In genomic region chr2:26001743-26002341, GRCh38 we compare ENCODE assay signal across 9 cellular contexts. TPM values are rescaled to one million over a fixed set of nuclear protein-coding genes. Genes with fewer than 3 reads are reported as not detected.
DNase-seq lines count a peak whose midpoint lies in the region; ATAC-seq and TF ChIP-seq lines count a peak whose summit lies in the region.
"Had no signal": no experiment of that assay in that cellular context is flagged by ENCODE, and none has a peak within 500 bp of the region (broad histone marks: within the 10 kb centered on the region; RNA-seq: fewer than 3 reads in every experiment).

No MANE protein-coding gene starts in this region.

- H3K9me3 Mint-ChIP-seq in T-helper 2 cell treated with Interferon-gamma antibody and Interleukin-4, amounts not matched to agents 5 μg/mL and 100 μg/mL, for 36 hours, result no peaks in the 10 kb centered on the region
- H3K9me3 Mint-ChIP-seq: activated B cell treated with CpG ODN at 0.5 μM for 24 hours had no signal

- H3K36me3 Mint-ChIP-seq in T-helper 2 cell treated with Interferon-gamma antibody and Interleukin-4, amounts not matched to agents 5 μg/mL and 100 μg/mL, for 36 hours (ENCODE audit: low read depth), result no peaks in the 10 kb centered on the region

- H3K27me3 ChIP-seq in RWPE2 (ENCODE audit: insufficient read depth, poor library complexity, severe bottlenecking), result no peaks in the 10 kb centered on the region
- no peaks in the 10 kb centered on the region for H3K27me3 ChIP-seq in psoas muscle (ENCODE audit: insufficient read depth in 3 of 3, low read length in 2 of 3)
- H3K27me3 ChIP-seq in Karpas-422 (ENCODE audit: low read length), result no peaks in the 10 kb centered on the region

- H3K4me3 Mint-ChIP-seq in T-helper 2 cell treated with Interferon-gamma antibody and Interleukin-4, amounts not matched to agents 5 μg/mL and 100 μg/mL, for 36 hours, result no peak overlapping the region
- H3K4me3 Mint-ChIP-seq: activated B cell treated with CpG ODN at 0.5 μM for 24 hours had no signal

- TF ChIP-seq CTCF in RWPE2 (IDR thresholded peaks at IDR 0.05; ENCODE audit: poor library complexity, severe bottlenecking) (no peak), psoas muscle (IDR thresholded peaks at IDR 0.05) (no peak)

- H3K27ac ChIP-seq in RWPE2 (ENCODE audit: poor library complexity, severe bottlenecking) (peak overlapping the region; percentile 34), psoas muscle (peak overlapping the region; percentile 85), Karpas-422 (ENCODE audit: low read length) (no peak overlapping the region)

- no peak overlapping the region for H3K27ac Mint-ChIP-seq in T-helper 2 cell treated with Interferon-gamma antibody and Interleukin-4, amounts not matched to agents 5 μg/mL and 100 μg/mL, for 36 hours
- H3K27ac Mint-ChIP-seq: activated B cell treated with CpG ODN at 0.5 μM for 24 hours had no signal

- peaks cover 23% of the 10 kb centered on the region for H3K4me1 ChIP-seq in RWPE2 (ENCODE audit: insufficient read depth, poor library complexity, severe bottlenecking)
- peaks cover 28% of the 10 kb centered on the region for H3K4me1 ChIP-seq in psoas muscle
- H3K4me1 ChIP-seq in Karpas-422 (ENCODE audit: low read length), result no peaks in the 10 kb centered on the region

- 7 to 10% (median 9%) methylated on average over 4 of the region's 4 CpGs for WGBS in psoas muscle, 3 donors

- H3K9ac ChIP-seq in Karpas-422 (ENCODE audit: low read length), result no peak overlapping the region

- DNase-seq in DMS 273 (lab: John Stamatoyannopoulos, UW; ENCODE audit: unreplicated experiment) (peak; percentile 83), RWPE2 (ENCODE audit: low spot score) (no peak), globus pallidus (ENCODE audit: low spot score) (peak; percentile 84), psoas muscle (peak; percentile 56 to 78), Karpas-422 (no peak), HPDE6-E6E7 (ENCODE audit: extremely low spot score) (no peak)
- no peak for DNase-seq in T-helper 2 cell treated with Interferon-gamma antibody and Interleukin-4, amounts not matched to agents 5 μg/mL and 100 μg/mL, for 36 hours (ENCODE audit: low spot score)
- DNase-seq: activated B cell treated with CpG ODN at 0.5 μM for 24 hours had no signal

- H4K20me1 ChIP-seq in Karpas-422 (ENCODE audit: insufficient read depth, low read depth, low read length), result no peaks in the 10 kb centered on the region

- no peaks in the 10 kb centered on the region for H3K9me3 ChIP-seq in RWPE2 (ENCODE audit: severe bottlenecking)
- H3K9me3 ChIP-seq in psoas muscle, result no peaks in the 10 kb centered on the region
- H3K9me3 ChIP-seq in Karpas-422 (ENCODE audit: low read length), result no peaks in the 10 kb centered on the region

- intact Hi-C loops in psoas muscle (cut with DNase I), result no loop called here

- H3K36me3 ChIP-seq in RWPE2 (ENCODE audit: low read depth) (no peaks in the 10 kb centered on the region), psoas muscle (ENCODE audit: insufficient read depth in 1 of 2, low read depth in 1 of 2) (no peaks in the 10 kb centered on the region), Karpas-422 (ENCODE audit: insufficient read depth, low read length) (no peaks in the 10 kb centered on the region)

- no peak overlapping the region for H2AFZ ChIP-seq in Karpas-422 (ENCODE audit: low read length)

- H3K4me3 ChIP-seq in RWPE2 (ENCODE audit: severe bottlenecking) (no peak overlapping the region), psoas muscle (no peak overlapping the region), Karpas-422 (ENCODE audit: low read length) (no peak overlapping the region)

- no peaks in the 10 kb centered on the region for H3K9me2 ChIP-seq in Karpas-422 (replicated peaks; ENCODE audit: insufficient read depth, low read length)

- H3K4me2 ChIP-seq in Karpas-422 (ENCODE audit: low read depth, low read length, poor library complexity, severe bottlenecking), result no peak overlapping the region

- peaks cover 4% of the 10 kb centered on the region for H3K27me3 Mint-ChIP-seq in T-helper 2 cell treated with Interferon-gamma antibody and Interleukin-4, amounts not matched to agents 5 μg/mL and 100 μg/mL, for 36 hours (ENCODE audit: low read depth)

- ATAC-seq in RWPE2 (ENCODE audit: low read depth) (no peak), psoas muscle (peak in 1 of 4 donors; percentile 23), HG03432 (IDR thresholded peaks at IDR 0.05; ENCODE audit: unreplicated experiment) (no peak)

- H3K4me1 Mint-ChIP-seq in T-helper 2 cell treated with Interferon-gamma antibody and Interleukin-4, amounts not matched to agents 5 μg/mL and 100 μg/mL, for 36 hours (ENCODE audit: low read depth), result peaks cover 7% of the 10 kb centered on the region
- H3K4me1 Mint-ChIP-seq: activated B cell treated with CpG ODN at 0.5 μM for 24 hours had no signal

- no peaks in the 10 kb centered on the region for H3K79me2 ChIP-seq in Karpas-422 (ENCODE audit: low read length)

RNA-seq across cellular contexts. Expression of gene KIF3C, which starts 19.5 kb away (rescaled TPM):
- 1 to 10 TPM; 1.3 to 3.3 (median 1.8) TPM for total RNA-seq in psoas muscle
- 1 to 10 TPM in 2 of 3 donors, under 1 TPM in 1; 0.82 to 2.9 (median 1.7) TPM for polyA plus RNA-seq in psoas muscle
- 0.90 and 1.2 TPM in 2 replicates for total RNA-seq in Karpas-422 (2014; rRNA removed; shearing (Covaris generic); ENCODE audit: low replicate concordance)

RNA-seq across cellular contexts. Expression of gene RAB10, which starts 32.0 kb away (rescaled TPM):
- total RNA-seq in psoas muscle, result 100 to 1,000 TPM; 131 to 164 (median 149) TPM
- 100 to 1,000 TPM in 2 of 3 donors, 10 to 100 TPM in 1; 76.5 to 170 (median 116) TPM for polyA plus RNA-seq in psoas muscle
- 67.9 and 104 TPM in 2 replicates for total RNA-seq in Karpas-422 (2014; rRNA removed; shearing (Covaris generic); ENCODE audit: low replicate concordance)

Comparison
In these comparisons a context has a peak if more than half of its experiments do, and no peak if none do; other contexts are left out.
1. DNase-seq: peak in DMS 273 (single experiment), globus pallidus (single experiment) and psoas muscle (2 of 2); none in RWPE2 (single experiment), Karpas-422 (single experiment), T-helper 2 cell treated with Interferon-gamma antibody and Interleukin-4, amounts not matched to agents 5 μg/mL and 100 μg/mL, for 36 hours (single experiment) and HPDE6-E6E7 (single experiment).